8 cellular contexts compared by ENCODE assay signal in genomic region chr5:176360894-176361436, GRCh38.
DNase-seq lines count a peak whose midpoint lies in the region; ATAC-seq lines count a peak whose summit lies in the region.

No MANE protein-coding gene starts in this region.

- H3K27me3 ChIP-seq in adipocyte (replicated peaks; ENCODE audit: control insufficient read depth, insufficient read depth, low read length), result no peaks in the 10 kb centered on the region
- H3K27me3 ChIP-seq in iPS-18a (ENCODE audit: control insufficient read depth, insufficient read depth, low read length), result peaks cover 43% of the 10 kb centered on the region

- DNase-seq in EH (ENCODE audit: low read depth), result peak; percentile 25
- DNase-seq in HK-2 (ENCODE audit: unreplicated experiment), result peak; percentile 14
- peak; percentile 55 for DNase-seq in adipocyte (ENCODE audit: low read depth)
- no peak for DNase-seq in stimulated activated effector memory CD8-positive, alpha-beta T cell treated with anti-CD3 and anti-CD28 coated beads, Interleukin-12 subunit alpha, Interleukin-12 subunit beta, amount 100 ng/mL, for 72 hours (ENCODE audit: low spot score in 2 of 2)
- DNase-seq in NCI-H226, result no peak

- H3K4me1 Mint-ChIP-seq in stimulated activated effector memory CD8-positive, alpha-beta T cell treated with anti-CD3 and anti-CD28 coated beads, Interleukin-12 subunit alpha, Interleukin-12 subunit beta, amount 100 ng/mL, for 72 hours, result peaks cover 34% of the 10 kb centered on the region

- H3K36me3 ChIP-seq in adipocyte (ENCODE audit: control insufficient read depth, insufficient read depth, low read length, severe bottlenecking), result peaks cover 15% of the 10 kb centered on the region
- peaks cover 20% of the 10 kb centered on the region for H3K36me3 ChIP-seq in iPS-18a (ENCODE audit: control insufficient read depth, low read depth, low read length)

- peak overlapping the region; percentile 95 for H3K27ac Mint-ChIP-seq in stimulated activated effector memory CD8-positive, alpha-beta T cell treated with anti-CD3 and anti-CD28 coated beads, Interleukin-12 subunit alpha, Interleukin-12 subunit beta, amount 100 ng/mL, for 72 hours

- peak overlapping the region; percentile 91 for H3K27ac ChIP-seq in iPS-18a (ENCODE audit: low read length)

- peak; percentile 0 for ATAC-seq in stimulated activated effector memory CD8-positive, alpha-beta T cell treated with anti-CD3 and anti-CD28 coated beads, Interleukin-12 subunit alpha, Interleukin-12 subunit beta, amount 100 ng/mL, for 72 hours
- ATAC-seq in HG03342 (IDR thresholded peaks at IDR 0.05; ENCODE audit: unreplicated experiment), result no peak
- ATAC-seq in GM19467 (IDR thresholded peaks at IDR 0.05; ENCODE audit: unreplicated experiment), result no peak

- peak overlapping the region; percentile 90 for H3K4me3 Mint-ChIP-seq in stimulated activated effector memory CD8-positive, alpha-beta T cell treated with anti-CD3 and anti-CD28 coated beads, Interleukin-12 subunit alpha, Interleukin-12 subunit beta, amount 100 ng/mL, for 72 hours

- H3K4me3 ChIP-seq in adipocyte (ENCODE audit: low read length) (peak overlapping the region; percentile 94), iPS-18a (ENCODE audit: low read length) (peak overlapping the region; percentile 93)

- H3K9ac ChIP-seq in adipocyte (ENCODE audit: low read length), result peak overlapping the region; percentile 96
- peak overlapping the region; percentile 95 for H3K9ac ChIP-seq in iPS-18a (ENCODE audit: low read length)

- H3K9me3 Mint-ChIP-seq in stimulated activated effector memory CD8-positive, alpha-beta T cell treated with anti-CD3 and anti-CD28 coated beads, Interleukin-12 subunit alpha, Interleukin-12 subunit beta, amount 100 ng/mL, for 72 hours, result no peaks in the 10 kb centered on the region

- H3K4me1 ChIP-seq in adipocyte (ENCODE audit: control insufficient read depth, insufficient read depth, low read length) (peaks cover 13% of the 10 kb centered on the region), iPS-18a (ENCODE audit: control insufficient read depth, low read depth, low read length) (peaks cover 3% of the 10 kb centered on the region)

- H3K9me3 ChIP-seq in adipocyte (ENCODE audit: control insufficient read depth, low read length) (no peaks in the 10 kb centered on the region), iPS-18a (ENCODE audit: control insufficient read depth, low read depth, low read length) (no peaks in the 10 kb centered on the region)

- peaks cover 51% of the 10 kb centered on the region for H3K36me3 Mint-ChIP-seq in stimulated activated effector memory CD8-positive, alpha-beta T cell treated with anti-CD3 and anti-CD28 coated beads, Interleukin-12 subunit alpha, Interleukin-12 subunit beta, amount 100 ng/mL, for 72 hours

Comparison
In these comparisons a context has a peak if more than half of its experiments do, and no peak if none do; other contexts are left out.
1. DNase-seq: peak in EH (single experiment), HK-2 (single experiment) and adipocyte (single experiment); none in stimulated activated effector memory CD8-positive, alpha-beta T cell treated with anti-CD3 and anti-CD28 coated beads, Interleukin-12 subunit alpha, Interleukin-12 subunit beta, amount 100 ng/mL, for 72 hours (0 of 2) and NCI-H226 (single experiment).